ENCODE assay signal across 13 cellular contexts in genomic region chr9:75108571-75108970, GRCh38. TPM values are rescaled to one million over a fixed set of nuclear protein-coding genes. Genes with fewer than 3 reads are reported as not detected.
DNase-seq lines count a peak whose midpoint lies in the region; FAIRE-seq and TF ChIP-seq lines count a peak whose summit lies in the region.
"Had no signal": no experiment of that assay in that cellular context is flagged by ENCODE, and none has a peak within 500 bp of the region (broad histone marks: within the 10 kb centered on the region; RNA-seq: fewer than 3 reads in every experiment).

No MANE protein-coding gene starts in this region.

- TF ChIP-seq EP300 in sigmoid colon (IDR thresholded peaks at IDR 0.05) = no peak

- 65 to 81% methylated on average over 4 of the region's 4 CpGs for WGBS in sigmoid colon, 2 donors

- TF ChIP-seq CTCF in foreskin fibroblast (IDR thresholded peaks at IDR 0.05; ENCODE audit: low read depth, low read length) (no peak), sigmoid colon (IDR thresholded peaks at IDR 0.05) (no peak)

- no peaks in the 10 kb centered on the region for H3K27me3 ChIP-seq in sigmoid colon
- H3K27me3 ChIP-seq: cardiac muscle cell had no signal

- peaks cover 0 to 5% (median 0%) of the 10 kb centered on the region in 4 donors for H3K4me1 ChIP-seq in sigmoid colon

- peak; percentile 85 for DNase-seq in ELR (ENCODE audit: low read depth)
- peak; percentile 22 for DNase-seq in UCSD-AML1 (lab: John Stamatoyannopoulos, UW; ENCODE audit: unreplicated experiment)
- peak; percentile 61 to 72 for DNase-seq in foreskin fibroblast
- DNase-seq in sigmoid colon = peak; percentile 75
- no peak for DNase-seq in NCI-H1436 treated with DMSO at 0.1 percent for 48 hours (lab: John Stamatoyannopoulos, UW)
- DNase-seq in GM12892 (ENCODE audit: insufficient read length) = no peak
- no peak for DNase-seq in OCI-M2 (lab: John Stamatoyannopoulos, UW; ENCODE audit: unreplicated experiment)
- DNase-seq in stimulated activated CD8-positive, alpha-beta memory T cell treated with anti-CD3 and anti-CD28 coated beads, Interleukin-4, amount 100 ng/mL, for 48 hours = no peak
- DNase-seq: activated CD4-positive, alpha-beta T cell treated with anti-CD3 and anti-CD28 coated beads, Interleukin-2, amount 10 ng/mL, durations not matched to agents 7 days and 5 days; NCI-H1694 treated with DMSO at 0.1 percent for 48 hours; RPMI8226; stimulated activated naive CD4-positive, alpha-beta T cell had no signal

- H3K27ac ChIP-seq in sigmoid colon = peak overlapping the region in 2 of 4 donors; percentile 24 to 25
- H3K27ac ChIP-seq: cardiac muscle cell had no signal

- intact Hi-C loops in sigmoid colon (cut with DNase I) = no loop called here

- no peak for FAIRE-seq in GM12892 (lab: Jason Lieb, UNC)

- no peaks in the 10 kb centered on the region for H3K9me3 ChIP-seq in sigmoid colon

- TF ChIP-seq POLR2A in sigmoid colon (IDR thresholded peaks at IDR 0.05) (no peak), GM12892 (IDR thresholded peaks at IDR 0.05; ENCODE audit: low read depth, low read length) (no peak)

- H3K4me3 ChIP-seq in foreskin fibroblast (ENCODE audit: low read depth in 1 of 2, low read length in 2 of 2) (no peak overlapping the region), sigmoid colon (no peak overlapping the region)
- H3K4me3 ChIP-seq: cardiac muscle cell had no signal

- no peaks in the 10 kb centered on the region for H3K36me3 ChIP-seq in sigmoid colon
- H3K36me3 ChIP-seq: cardiac muscle cell had no signal

RNA-seq across cellular contexts. Expression of gene OSTF1, which starts 20.3 kb away (rescaled TPM):
- total RNA-seq in sigmoid colon = 10 to 100 TPM; 11.0 to 20.7 (median 17.2) TPM
- polyA plus RNA-seq in sigmoid colon = 100 to 1,000 TPM in 1 of 3 donors, 10 to 100 TPM in 2; 55.1 to 105 (median 66.1) TPM
- 59.5 TPM for polyA plus RNA-seq in GM12892 (2012; ENCODE audit: missing spikeins)

RNA-seq across cellular contexts. Expression of gene NMRK1, which starts 20.6 kb away (rescaled TPM):
- total RNA-seq in sigmoid colon = 10 to 100 TPM in 2 of 4 donors, 1 to 10 TPM in 2; 5.6 to 27.5 (median 10.3) TPM
- polyA plus RNA-seq in sigmoid colon = 10 to 100 TPM; 21.0 to 53.9 (median 38.4) TPM
- polyA plus RNA-seq in GM12892 (2012; ENCODE audit: missing spikeins) = 6.4 TPM

Comparison
In these comparisons a context has a peak if more than half of its experiments do, and no peak if none do; other contexts are left out.
1. DNase-seq: peak in ELR (single experiment), UCSD-AML1 (single experiment), foreskin fibroblast (2 of 2) and sigmoid colon (single experiment); none in NCI-H1436 treated with DMSO at 0.1 percent for 48 hours (single experiment), GM12892 (single experiment), OCI-M2 (single experiment) and stimulated activated CD8-positive, alpha-beta memory T cell treated with anti-CD3 and anti-CD28 coated beads, Interleukin-4, amount 100 ng/mL, for 48 hours (single experiment).